In the genomic region with DNA sequence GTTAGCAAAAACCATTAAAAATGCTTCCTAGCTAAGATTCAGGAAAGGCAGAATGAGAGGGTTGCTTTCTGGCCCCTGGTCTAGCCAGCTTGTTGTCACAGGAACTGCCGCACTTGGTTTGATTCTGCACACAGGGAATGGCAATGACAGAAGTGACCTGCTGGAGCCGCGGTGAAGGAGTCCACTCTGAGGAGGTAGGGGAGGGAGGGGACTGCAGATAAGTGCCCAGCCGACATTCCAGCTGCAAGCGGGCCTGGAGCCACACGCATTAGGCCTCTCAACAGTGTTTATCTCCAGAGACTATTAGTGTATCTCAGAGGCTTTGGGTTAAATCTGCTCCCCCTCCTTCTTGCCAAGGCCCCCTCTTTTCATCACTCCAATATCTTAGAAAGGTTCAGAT, we compare ENCODE assay signal across 11 cellular contexts. TPM values are rescaled to one million over a fixed set of nuclear protein-coding genes. Genes with fewer than 3 reads are reported as not detected.
A peak's percentile ranks its signal among the peaks of the same experiment; 100 is the strongest.
DNase-seq lines count a peak whose midpoint lies in the region; ATAC-seq and TF ChIP-seq lines count a peak whose summit lies in the region.
"Had no signal": no experiment of that assay in that cellular context is flagged by ENCODE, and none has a peak within 500 bp of the region (broad histone marks: within the 10 kb centered on the region; RNA-seq: fewer than 3 reads in every experiment).

No MANE protein-coding gene starts in this region.

- peaks cover 0 to 2% (median 0%) of the 10 kb centered on the region in 4 donors for H3K36me3 ChIP-seq in upper lobe of left lung

- 68 to 71% methylated on average over 6 of the region's 6 CpGs for WGBS in upper lobe of left lung, 2 donors

- POLR2A ChIA-PET in WTC11 (lab: Charles Lee): interaction anchor here (0.7 kb wide), 1 partner anchor 103 kb away, joined by 3 read pairs; the partner anchor contains the start of gene HS3ST3B1

- H3K27ac ChIP-seq in upper lobe of left lung: peak overlapping the region; percentile 5 to 66 (median 54)
- H3K27ac ChIP-seq: BLaER1 had no signal

- no peaks in the 10 kb centered on the region for H3K27me3 ChIP-seq in upper lobe of left lung
- H3K27me3 ChIP-seq: BLaER1 had no signal

- H3K4me1 ChIP-seq in upper lobe of left lung: peaks cover 7 to 44% (median 25%) of the 10 kb centered on the region in 4 donors

- no peak for TF ChIP-seq CTCF in WTC11 (IDR thresholded peaks at IDR 0.05)
- TF ChIP-seq CTCF in upper lobe of left lung (IDR thresholded peaks at IDR 0.05): peak in 1 of 6 experiments; percentile 25
- no peak for TF ChIP-seq CTCF in CD14-positive monocyte (IDR thresholded peaks at IDR 0.05)

- no peak for DNase-seq in activated naive CD8-positive, alpha-beta T cell treated with anti-CD3 and anti-CD28 coated beads for 36 hours
- DNase-seq in WTC11 (ENCODE audit: low spot score) (no peak), immature natural killer cell (no peak), upper lobe of left lung (peak in 1 of 2 donors; percentile 87), CD14-positive monocyte (ENCODE audit: low spot score) (no peak), DMS53 (lab: John Stamatoyannopoulos, UW) (no peak)

- no peak overlapping the region for H3K4me3 ChIP-seq in upper lobe of left lung
- H3K4me3 ChIP-seq: BLaER1 had no signal

- intact Hi-C loops in CD14-positive monocyte (cut with micrococcal nuclease): no loop called here

- CTCF ChIA-PET in WTC11 (lab: Charles Lee): interaction anchor here (0.6 to 0.7 kb wide), 2 partner anchors 105 to 608 kb away, joined by 3 to 4 read pairs; no protein-coding TSS in a partner anchor

- no peak for TF ChIP-seq EP300 in upper lobe of left lung (IDR thresholded peaks at IDR 0.05)

- ATAC-seq in WTC11: peak; percentile 48
- ATAC-seq in upper lobe of left lung (ENCODE audit: low FRiP score in 2 of 2): peak; percentile 51 to 92
- no peak for ATAC-seq in GM18870 (IDR thresholded peaks at IDR 0.05; ENCODE audit: unreplicated experiment)

- H3K27me3 Mint-ChIP-seq in activated naive CD8-positive, alpha-beta T cell: no peaks in the 10 kb centered on the region
- H3K27me3 Mint-ChIP-seq in activated naive CD8-positive, alpha-beta T cell treated with anti-CD3 and anti-CD28 coated beads for 36 hours: no peaks in the 10 kb centered on the region
- no peaks in the 10 kb centered on the region for H3K27me3 Mint-ChIP-seq in WTC11 (ENCODE audit: low read depth)
- peaks cover 2 to 6% (median 3%) of the 10 kb centered on the region in 3 donors for H3K27me3 Mint-ChIP-seq in immature natural killer cell (ENCODE audit: low read depth in 3 of 3)
- H3K27me3 Mint-ChIP-seq in CD14-positive monocyte (ENCODE audit: low read depth in 3 of 3): peaks cover 0 to 7% (median 3%) of the 10 kb centered on the region in 3 donors

- H3K4me3 Mint-ChIP-seq in activated naive CD8-positive, alpha-beta T cell: peak overlapping the region; percentile 40
- no peak overlapping the region for H3K4me3 Mint-ChIP-seq in activated naive CD8-positive, alpha-beta T cell treated with anti-CD3 and anti-CD28 coated beads for 36 hours
- no peak overlapping the region for H3K4me3 Mint-ChIP-seq in WTC11
- H3K4me3 Mint-ChIP-seq in immature natural killer cell: peak overlapping the region; percentile 76 to 89 (median 77)
- H3K4me3 Mint-ChIP-seq in CD14-positive monocyte: no peak overlapping the region

- H3K9me3 ChIP-seq in upper lobe of left lung: no peaks in the 10 kb centered on the region
- H3K9me3 ChIP-seq: BLaER1 had no signal

- peaks cover 91% of the 10 kb centered on the region for H3K4me1 Mint-ChIP-seq in activated naive CD8-positive, alpha-beta T cell (ENCODE audit: low read depth)
- peaks cover 90% of the 10 kb centered on the region for H3K4me1 Mint-ChIP-seq in activated naive CD8-positive, alpha-beta T cell treated with anti-CD3 and anti-CD28 coated beads for 36 hours
- H3K4me1 Mint-ChIP-seq in WTC11 (peaks cover 13% of the 10 kb centered on the region), immature natural killer cell (peaks cover 94 to 96% of the 10 kb centered on the region in 2 donors), CD14-positive monocyte (peaks cover 33% of the 10 kb centered on the region)

- H3K27ac Mint-ChIP-seq in activated naive CD8-positive, alpha-beta T cell: peak overlapping the region; percentile 87
- no peak overlapping the region for H3K27ac Mint-ChIP-seq in activated naive CD8-positive, alpha-beta T cell treated with anti-CD3 and anti-CD28 coated beads for 36 hours
- H3K27ac Mint-ChIP-seq in WTC11: no peak overlapping the region; the same call in 1 of the 2 replicates
- H3K27ac Mint-ChIP-seq in immature natural killer cell: peak overlapping the region; percentile 86 to 96 (median 94)
- no peak overlapping the region for H3K27ac Mint-ChIP-seq in CD14-positive monocyte

- H3K9me3 Mint-ChIP-seq in activated naive CD8-positive, alpha-beta T cell (ENCODE audit: low read depth): no peaks in the 10 kb centered on the region
- no peaks in the 10 kb centered on the region for H3K9me3 Mint-ChIP-seq in activated naive CD8-positive, alpha-beta T cell treated with anti-CD3 and anti-CD28 coated beads for 36 hours
- H3K9me3 Mint-ChIP-seq in WTC11 (no peaks in the 10 kb centered on the region), immature natural killer cell (no peaks in the 10 kb centered on the region), CD14-positive monocyte (peaks cover 0 to 2% (median 0%) of the 10 kb centered on the region in 7 donors)

- TF ChIP-seq POLR2A in upper lobe of left lung (IDR thresholded peaks at IDR 0.05): peak in 1 of 4 donors; percentile 13

- H3K36me3 Mint-ChIP-seq in activated naive CD8-positive, alpha-beta T cell: peaks cover 8% of the 10 kb centered on the region
- peaks cover 60% of the 10 kb centered on the region for H3K36me3 Mint-ChIP-seq in activated naive CD8-positive, alpha-beta T cell treated with anti-CD3 and anti-CD28 coated beads for 36 hours
- H3K36me3 Mint-ChIP-seq in WTC11 (no peaks in the 10 kb centered on the region), immature natural killer cell (peaks cover 0 to 11% (median 0%) of the 10 kb centered on the region in 3 donors), CD14-positive monocyte (peaks cover 43 to 50% of the 10 kb centered on the region in 2 donors)

TF ChIP-seq in WTC11, 78 proteins besides CTCF, POLR2A, EP300 and RAD21:
- TF ChIP-seq ZNF138 (CRISPR knock-in tag; conservative IDR thresholded peaks at IDR 0.05): no peak
- no peak for TF ChIP-seq ZNF121 (CRISPR knock-in tag; IDR thresholded peaks at IDR 0.05)
- TF ChIP-seq SOX15 (CRISPR knock-in tag; IDR thresholded peaks at IDR 0.05): no peak
- no peak for TF ChIP-seq MYBL2 (CRISPR knock-in tag; IDR thresholded peaks at IDR 0.05)
- TF ChIP-seq ZBTB43 (CRISPR knock-in tag; IDR thresholded peaks at IDR 0.05): no peak
- no peak for TF ChIP-seq CREB1 (CRISPR knock-in tag; IDR thresholded peaks at IDR 0.05)
- TF ChIP-seq ZNF281 (CRISPR knock-in tag; IDR thresholded peaks at IDR 0.05): no peak
- TF ChIP-seq, protein P1, sequence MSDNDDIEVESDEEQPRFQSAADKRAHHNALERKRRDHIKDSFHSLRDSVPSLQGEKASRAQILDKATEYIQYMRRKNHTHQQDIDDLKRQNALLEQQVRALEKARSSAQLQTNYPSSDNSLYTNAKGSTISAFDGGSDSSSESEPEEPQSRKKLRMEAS (CRISPR knock-in tag; IDR thresholded peaks at IDR 0.05): no peak

RNA-seq across cellular contexts. Expression of gene CDRT15, which starts 38.6 kb away (rescaled TPM):
- total RNA-seq in activated naive CD8-positive, alpha-beta T cell treated with anti-CD3 and anti-CD28 coated beads for 36 hours: not detected
- total RNA-seq in WTC11 (2021): not detected in 3 replicates
- not detected for polyA plus RNA-seq in immature natural killer cell
- total RNA-seq in upper lobe of left lung: not detected
- polyA plus RNA-seq in CD14-positive monocyte: not detected
- total RNA-seq: endothelial cell of umbilical vein, HT-29 had no signal
- polyA plus RNA-seq: endothelial cell of umbilical vein had no signal

Comparison
In these comparisons a context has a peak if more than half of its experiments do, and no peak if none do; other contexts are left out.
1. H3K27ac Mint-ChIP-seq: peak in activated naive CD8-positive, alpha-beta T cell (single experiment) and immature natural killer cell (6 of 6); none in activated naive CD8-positive, alpha-beta T cell treated with anti-CD3 and anti-CD28 coated beads for 36 hours (single experiment), WTC11 (single experiment) and CD14-positive monocyte (0 of 7).
2. H3K4me3 Mint-ChIP-seq: peak in activated naive CD8-positive, alpha-beta T cell (single experiment) and immature natural killer cell (5 of 5); none in activated naive CD8-positive, alpha-beta T cell treated with anti-CD3 and anti-CD28 coated beads for 36 hours (single experiment), WTC11 (single experiment) and CD14-positive monocyte (0 of 2).